ENCODE assay signal across 12 cellular contexts in genomic region chr2:98833172-98833916, GRCh38.
DNase-seq lines count a peak whose midpoint lies in the region; ATAC-seq and TF ChIP-seq lines count a peak whose summit lies in the region.
"Had no signal": no experiment of that assay in that cellular context is flagged by ENCODE, and none has a peak within 500 bp of the region (broad histone marks: within the 10 kb centered on the region; RNA-seq: fewer than 3 reads in every experiment).

No MANE protein-coding gene starts in this region.

- no peaks in the 10 kb centered on the region for H3K36me3 Mint-ChIP-seq in CD8-positive, alpha-beta T cell
- no peaks in the 10 kb centered on the region for H3K36me3 Mint-ChIP-seq in activated CD4-positive, alpha-beta memory T cell treated with anti-CD3 and anti-CD28 coated beads, Interleukin-2, amount 10 ng/mL, durations not matched to agents 7 days and 5 days (ENCODE audit: low read depth)
- H3K36me3 Mint-ChIP-seq in type B pancreatic cell = no peaks in the 10 kb centered on the region

- ATAC-seq in CD8-positive, alpha-beta T cell = no peak

- no peak overlapping the region for H3K4me3 ChIP-seq in CD8-positive, alpha-beta T cell (ENCODE audit: low read depth, low read length)
- no peak overlapping the region for H3K4me3 ChIP-seq in trophoblast cell (ENCODE audit: low read depth, low read length)

- H3K18ac ChIP-seq in trophoblast cell (ENCODE audit: low read length) = no peak overlapping the region

- no peaks in the 10 kb centered on the region for H3K27me3 ChIP-seq in CD8-positive, alpha-beta T cell (ENCODE audit: insufficient read depth, low read length)
- no peaks in the 10 kb centered on the region for H3K27me3 ChIP-seq in trophoblast cell (ENCODE audit: insufficient read depth, low read length)

- H4K91ac ChIP-seq in trophoblast cell (ENCODE audit: low read depth, low read length) = no peak overlapping the region

- H3K9me3 ChIP-seq in CD8-positive, alpha-beta T cell (ENCODE audit: low read length) = no peaks in the 10 kb centered on the region
- H3K9me3 ChIP-seq in trophoblast cell (ENCODE audit: insufficient read depth, low read depth, low read length) = peaks cover 2% of the 10 kb centered on the region

- no peak overlapping the region for H2AK5ac ChIP-seq in trophoblast cell (ENCODE audit: low read length)

- intact Hi-C loops in CD8-positive, alpha-beta T cell (cut with DNase I, micrococcal nuclease) = loop anchor here in 1 of 2 experiments (10.0 kb wide), 1 partner anchor 231 kb away; no protein-coding TSS in a partner anchor

- peaks cover 61% of the 10 kb centered on the region for H3K4me1 Mint-ChIP-seq in CD8-positive, alpha-beta T cell (ENCODE audit: low read depth)
- peaks cover 72% of the 10 kb centered on the region for H3K4me1 Mint-ChIP-seq in activated CD4-positive, alpha-beta memory T cell treated with anti-CD3 and anti-CD28 coated beads, Interleukin-2, amount 10 ng/mL, durations not matched to agents 7 days and 5 days
- peaks cover 23% of the 10 kb centered on the region for H3K4me1 Mint-ChIP-seq in type B pancreatic cell (ENCODE audit: unreplicated experiment)

- no peak overlapping the region for H3K14ac ChIP-seq in trophoblast cell (ENCODE audit: low read length)

- CTCF ChIA-PET in CD8-positive, alpha-beta T cell (lab: Charles Lee) = interaction anchor here (0.7 to 1.8 kb wide), 6 partner anchors 19 to 198 kb away, joined by 3 to 14 read pairs (median 4); no protein-coding TSS in a partner anchor
- CTCF ChIA-PET in activated CD4-positive, alpha-beta memory T cell treated with anti-CD3 and anti-CD28 coated beads, Interleukin-2, amount 10 ng/mL, durations not matched to agents 7 days and 5 days (lab: Charles Lee) = interaction anchor here (1.2 to 1.4 kb wide), 2 partner anchors 109 to 184 kb away, joined by 3 to 5 read pairs; no protein-coding TSS in a partner anchor
- CTCF ChIA-PET in RWPE1 (lab: Yijun Ruan, JAX) = interaction anchor here (0.9 kb wide), 1 partner anchor 233 kb away, joined by 4 read pairs; no protein-coding TSS in a partner anchor

- WGBS in trophoblast cell (ENCODE audit: extremely low coverage, insufficient coverage, insufficient read length) = no CpG with 5 or more reads among the region's 7 CpGs

- H3K79me2 ChIP-seq in trophoblast cell (ENCODE audit: control insufficient read depth, insufficient read depth, low read length, poor library complexity) = no peaks in the 10 kb centered on the region

- no peaks in the 10 kb centered on the region for H3K36me3 ChIP-seq in CD8-positive, alpha-beta T cell (ENCODE audit: insufficient read depth, low read length)
- no peaks in the 10 kb centered on the region for H3K36me3 ChIP-seq in trophoblast cell (ENCODE audit: control insufficient read depth in 1 of 2, insufficient read depth in 2 of 2, low read length in 2 of 2)

- H3K9ac ChIP-seq in trophoblast cell (ENCODE audit: low read length) = no peak overlapping the region

- peaks cover 42% of the 10 kb centered on the region for H3K4me1 ChIP-seq in CD8-positive, alpha-beta T cell (ENCODE audit: insufficient read depth, low read length)
- no peaks in the 10 kb centered on the region for H3K4me1 ChIP-seq in trophoblast cell (ENCODE audit: control insufficient read depth in 1 of 2, insufficient read depth in 2 of 2, low read length in 2 of 2)

- DNase-seq in CD8-positive, alpha-beta T cell = peak in 1 of 7 experiments; percentile 28
- DNase-seq in activated CD4-positive, alpha-beta memory T cell treated with anti-CD3 and anti-CD28 coated beads, Interleukin-2, amount 10 ng/mL, durations not matched to agents 7 days and 5 days = no peak
- peak; percentile 72 for DNase-seq in glomerular endothelial cell (ENCODE audit: extremely low read depth, low read depth, low spot score)
- no peak for DNase-seq in trophoblast cell
- DNase-seq in germinal center (ENCODE audit: low spot score) = no peak
- no peak for DNase-seq in RWPE1 (ENCODE audit: low spot score)
- no peak for DNase-seq in NCI-H2081 (lab: John Stamatoyannopoulos, UW)
- DNase-seq in type B pancreatic cell (ENCODE audit: extremely low spot score, unreplicated experiment) = no peak
- DNase-seq: activated gamma-delta T cell, NCI-H748 treated with DMSO at 0.1 percent for 48 hours, nucleus accumbens had no signal

- peak overlapping the region; percentile 30 for H2BK12ac ChIP-seq in trophoblast cell (ENCODE audit: low read length)

- no peak overlapping the region for H2BK120ac ChIP-seq in trophoblast cell (ENCODE audit: insufficient read depth, low read length, poor library complexity)

- no peak overlapping the region for H2AFZ ChIP-seq in trophoblast cell (ENCODE audit: insufficient read depth, low read length, poor library complexity)

- H4K8ac ChIP-seq in trophoblast cell (ENCODE audit: low read depth, low read length) = no peak overlapping the region

- POLR2A ChIA-PET in CD8-positive, alpha-beta T cell (lab: Charles Lee) = interaction anchor here (1.3 kb wide), 1 partner anchor 75 kb away, joined by 3 read pairs; no protein-coding TSS in a partner anchor
- POLR2A ChIA-PET in activated CD4-positive, alpha-beta memory T cell treated with anti-CD3 and anti-CD28 coated beads, Interleukin-2, amount 10 ng/mL, durations not matched to agents 7 days and 5 days (lab: Charles Lee) = interaction anchor here (0.5 to 1.4 kb wide), 3 partner anchors 13 to 344 kb away, joined by 3 to 4 read pairs (median 3); partner anchors contain the start of gene MGAT4A
- POLR2A ChIA-PET in RWPE1 (lab: Yijun Ruan, JAX; ENCODE audit: low non-redundant PET) = no interaction called here

- H3K4ac ChIP-seq in trophoblast cell (ENCODE audit: low read depth, low read length) = no peak overlapping the region

- H4K12ac ChIP-seq in trophoblast cell (ENCODE audit: low read depth, low read length) = no peak overlapping the region

- no peak overlapping the region for H3K4me2 ChIP-seq in trophoblast cell (ENCODE audit: low read length)

- H3K9me3 Mint-ChIP-seq in CD8-positive, alpha-beta T cell = no peaks in the 10 kb centered on the region
- no peaks in the 10 kb centered on the region for H3K9me3 Mint-ChIP-seq in activated CD4-positive, alpha-beta memory T cell treated with anti-CD3 and anti-CD28 coated beads, Interleukin-2, amount 10 ng/mL, durations not matched to agents 7 days and 5 days
- H3K9me3 Mint-ChIP-seq in type B pancreatic cell = no peaks in the 10 kb centered on the region
- H3K9me3 Mint-ChIP-seq: dendritic cell treated with granulocyte-macrophage colony-stimulating factor and Interleukin-4, amounts not matched to agents 40 ng/mL and 50 ng/mL, for 4 days had no signal

- H3K27ac ChIP-seq in CD8-positive, alpha-beta T cell (ENCODE audit: low read depth, low read length) = no peak overlapping the region
- H3K27ac ChIP-seq in trophoblast cell (ENCODE audit: low read depth, low read length) = no peak overlapping the region
- no peak overlapping the region for H3K27ac ChIP-seq in RWPE1

- H3K4me3 Mint-ChIP-seq in CD8-positive, alpha-beta T cell = no peak overlapping the region
- H3K4me3 Mint-ChIP-seq in activated CD4-positive, alpha-beta memory T cell treated with anti-CD3 and anti-CD28 coated beads, Interleukin-2, amount 10 ng/mL, durations not matched to agents 7 days and 5 days = no peak overlapping the region
- H3K4me3 Mint-ChIP-seq in type B pancreatic cell = no peak overlapping the region
- H3K4me3 Mint-ChIP-seq: dendritic cell treated with granulocyte-macrophage colony-stimulating factor and Interleukin-4, amounts not matched to agents 40 ng/mL and 50 ng/mL, for 4 days had no signal

- peak overlapping the region; percentile 77 for H3K27ac Mint-ChIP-seq in CD8-positive, alpha-beta T cell
- H3K27ac Mint-ChIP-seq in activated CD4-positive, alpha-beta memory T cell treated with anti-CD3 and anti-CD28 coated beads, Interleukin-2, amount 10 ng/mL, durations not matched to agents 7 days and 5 days = peak overlapping the region; percentile 22
- no peak overlapping the region for H3K27ac Mint-ChIP-seq in type B pancreatic cell
- H3K27ac Mint-ChIP-seq: dendritic cell treated with granulocyte-macrophage colony-stimulating factor and Interleukin-4, amounts not matched to agents 40 ng/mL and 50 ng/mL, for 4 days had no signal

- no peak overlapping the region for H2BK5ac ChIP-seq in trophoblast cell (ENCODE audit: low read depth, low read length, poor library complexity)

- no peaks in the 10 kb centered on the region for H3K27me3 Mint-ChIP-seq in CD8-positive, alpha-beta T cell (ENCODE audit: low read depth)
- no peaks in the 10 kb centered on the region for H3K27me3 Mint-ChIP-seq in activated CD4-positive, alpha-beta memory T cell treated with anti-CD3 and anti-CD28 coated beads, Interleukin-2, amount 10 ng/mL, durations not matched to agents 7 days and 5 days
- peaks cover 3% of the 10 kb centered on the region for H3K27me3 Mint-ChIP-seq in type B pancreatic cell

- H3K79me1 ChIP-seq in trophoblast cell (ENCODE audit: low read length) = no peaks in the 10 kb centered on the region

- H3K23ac ChIP-seq in trophoblast cell (ENCODE audit: low read length) = no peak overlapping the region

- TF ChIP-seq CTCF in CD8-positive, alpha-beta T cell (IDR thresholded peaks at IDR 0.05) = no peak
- TF ChIP-seq CTCF in RWPE1 (conservative IDR thresholded peaks at IDR 0.05; ENCODE audit: low read depth) (no peak), type B pancreatic cell (conservative IDR thresholded peaks at IDR 0.05) (no peak)
